17 cellular contexts compared by ENCODE assay signal in genomic region chr12:3186546-3187237, GRCh38.
DNase-seq lines count a peak whose midpoint lies in the region; ATAC-seq and TF ChIP-seq lines count a peak whose summit lies in the region.
"Had no signal": no experiment of that assay in that cellular context is flagged by ENCODE, and none has a peak within 500 bp of the region (broad histone marks: within the 10 kb centered on the region; RNA-seq: fewer than 3 reads in every experiment).

No MANE protein-coding gene starts in this region.

- H3K9ac ChIP-seq in SK-N-SH: no peak overlapping the region

- no peaks in the 10 kb centered on the region for H3K27me3 ChIP-seq in SK-N-SH (ENCODE audit: insufficient read depth)
- H3K27me3 ChIP-seq: breast epithelium had no signal

- H3K9me3 Mint-ChIP-seq in stimulated activated memory B cell treated with anti-CD40 and anti-IgM and Interleukin-4, amounts not matched to agents 10 μg/mL and 1 μg/mL and 100 μg/mL, for 72 hours: no peaks in the 10 kb centered on the region
- no peaks in the 10 kb centered on the region for H3K9me3 Mint-ChIP-seq in immature natural killer cell
- H3K9me3 Mint-ChIP-seq: activated T-helper 1 cell treated with anti-CD3 and anti-CD28 coated beads, Interleukin-12 subunit alpha, Interleukin-12 subunit beta, Interleukin-2, Interleukin-4 antibody, amounts not matched to agents 30 ng/mL and 10 ng/mL and 1 ng/mL, durations not matched to agents 14 hours and 24 hours and 36 hours; natural killer cell treated with Interleukin-12 subunit alpha and Interleukin-12 subunit beta and Interleukin-15 and Interleukin-18, amount 100 ng/mL, for 72 hours had no signal

- no peaks in the 10 kb centered on the region for H3K36me3 Mint-ChIP-seq in stimulated activated memory B cell treated with anti-CD40 and anti-IgM and Interleukin-4, amounts not matched to agents 10 μg/mL and 1 μg/mL and 100 μg/mL, for 72 hours
- H3K36me3 Mint-ChIP-seq in immature natural killer cell: no peaks in the 10 kb centered on the region
- H3K36me3 Mint-ChIP-seq: natural killer cell treated with Interleukin-12 subunit alpha and Interleukin-12 subunit beta and Interleukin-15 and Interleukin-18, amount 100 ng/mL, for 72 hours had no signal

- 0 out of 2 replicates have a peak overlapping the region, but pooled peaks have one; percentile 37 for H3K4me2 ChIP-seq in SK-N-SH
- H3K4me2 ChIP-seq: A549 had no signal

- DNase-seq in SK-N-SH: no peak
- DNase-seq in NCI-H1105 (lab: John Stamatoyannopoulos, UW): peak; percentile 74
- no peak for DNase-seq in AG20443 (ENCODE audit: low spot score)
- no peak for DNase-seq in immature natural killer cell
- no peak for DNase-seq in lower leg skin (ENCODE audit: low spot score in 2 of 2)
- DNase-seq: activated CD4-positive, alpha-beta T cell treated with anti-CD3 and anti-CD28 coated beads for 1 hour; head of caudate nucleus; left colon; NCI-H2171 treated with DMSO at 0.1 percent for 48 hours had no signal

- H3K4me1 Mint-ChIP-seq in stimulated activated memory B cell treated with anti-CD40 and anti-IgM and Interleukin-4, amounts not matched to agents 10 μg/mL and 1 μg/mL and 100 μg/mL, for 72 hours: peaks cover 40% of the 10 kb centered on the region
- no peaks in the 10 kb centered on the region for H3K4me1 Mint-ChIP-seq in immature natural killer cell

- no peak overlapping the region for H3K4me3 Mint-ChIP-seq in stimulated activated memory B cell treated with anti-CD40 and anti-IgM and Interleukin-4, amounts not matched to agents 10 μg/mL and 1 μg/mL and 100 μg/mL, for 72 hours
- H3K4me3 Mint-ChIP-seq in immature natural killer cell: no peak overlapping the region
- H3K4me3 Mint-ChIP-seq: activated T-helper 1 cell treated with anti-CD3 and anti-CD28 coated beads, Interleukin-12 subunit alpha, Interleukin-12 subunit beta, Interleukin-2, Interleukin-4 antibody, amounts not matched to agents 30 ng/mL and 10 ng/mL and 1 ng/mL, durations not matched to agents 14 hours and 24 hours and 36 hours; natural killer cell treated with Interleukin-12 subunit alpha and Interleukin-12 subunit beta and Interleukin-15 and Interleukin-18, amount 100 ng/mL, for 72 hours had no signal

- H3K4me1 ChIP-seq in SK-N-SH (ENCODE audit: control insufficient read depth in 1 of 2, insufficient read depth in 2 of 2, low read depth in 1 of 2, low read length in 1 of 2): peaks cover 15 to 21% of the 10 kb centered on the region in 2 experiments; a peak in 3 of 4 replicates
- H3K4me1 ChIP-seq: breast epithelium had no signal

- no peak overlapping the region for H3K27ac ChIP-seq in SK-N-SH (ENCODE audit: low read depth in 2 of 2, low read length in 1 of 2)
- H3K27ac ChIP-seq: A549, breast epithelium, HL-60 had no signal

- H3K79me2 ChIP-seq in SK-N-SH (ENCODE audit: insufficient read depth): 0 out of 2 replicates have a peak, but pooled peaks cover 4% of the 10 kb centered on the region

- 81% methylated on average over 6 of the region's 6 CpGs for WGBS in SK-N-SH (ENCODE audit: low lambda C conversion rate)
- WGBS in lower leg skin, 2 donors: 74 to 77% methylated on average over 6 of the region's 6 CpGs

- no peak for TF ChIP-seq EP300 in SK-N-SH (IDR thresholded peaks at IDR 0.05; ENCODE audit: borderline replicate concordance in 1 of 2, low read depth in 1 of 2, low read length in 1 of 2)

- no peaks in the 10 kb centered on the region for H3K9me2 ChIP-seq in SK-N-SH

- TF ChIP-seq POLR2A in lower leg skin (IDR thresholded peaks at IDR 0.05): no peak

- no peaks in the 10 kb centered on the region for H3K9me3 ChIP-seq in SK-N-SH
- H3K9me3 ChIP-seq: A549, breast epithelium had no signal

- TF ChIP-seq RAD21 in SK-N-SH (IDR thresholded peaks at IDR 0.05; ENCODE audit: low read length): no peak

- peaks cover 28% of the 10 kb centered on the region; the same call in 1 of the 2 replicates for H4K20me1 ChIP-seq in SK-N-SH (ENCODE audit: insufficient read depth)

- no peaks in the 10 kb centered on the region for H3K36me3 ChIP-seq in SK-N-SH (replicated peaks in 1 of 2; ENCODE audit: control insufficient read depth in 1 of 2, insufficient read depth in 2 of 2, low read length in 1 of 2)
- H3K36me3 ChIP-seq: breast epithelium had no signal

- no peak for TF ChIP-seq CTCF in SK-N-SH (IDR thresholded peaks at IDR 0.05)
- no peak for TF ChIP-seq CTCF in lower leg skin (IDR thresholded peaks at IDR 0.05)

- H2AFZ ChIP-seq in SK-N-SH (ENCODE audit: low read depth): no peak overlapping the region

- CTCF ChIA-PET in SK-N-SH (lab: Yijun Ruan, JAX): interaction anchor here (0.9 to 2.6 kb wide), 7 partner anchors 9 to 89 kb away, joined by 3 to 13 read pairs (median 3); no protein-coding TSS in a partner anchor

- H3K4me3 ChIP-seq in SK-N-SH (ENCODE audit: low read depth in 2 of 2, low read length in 1 of 2): no peak overlapping the region
- no peak overlapping the region for H3K4me3 ChIP-seq in lower leg skin (ENCODE audit: low read depth, poor library complexity, severe bottlenecking)
- H3K4me3 ChIP-seq: A549, breast epithelium had no signal

- no peaks in the 10 kb centered on the region for H3F3A ChIP-seq in SK-N-SH (replicated peaks; ENCODE audit: insufficient read depth)

- intact Hi-C loops in lower leg skin (cut with DNase I; ENCODE audit: low total_unique reads): no loop called here

- H3K27ac Mint-ChIP-seq in stimulated activated memory B cell treated with anti-CD40 and anti-IgM and Interleukin-4, amounts not matched to agents 10 μg/mL and 1 μg/mL and 100 μg/mL, for 72 hours: peak overlapping the region; percentile 11
- no peak overlapping the region for H3K27ac Mint-ChIP-seq in immature natural killer cell
- H3K27ac Mint-ChIP-seq: activated T-helper 1 cell treated with anti-CD3 and anti-CD28 coated beads, Interleukin-12 subunit alpha, Interleukin-12 subunit beta, Interleukin-2, Interleukin-4 antibody, amounts not matched to agents 30 ng/mL and 10 ng/mL and 1 ng/mL, durations not matched to agents 14 hours and 24 hours and 36 hours; natural killer cell treated with Interleukin-12 subunit alpha and Interleukin-12 subunit beta and Interleukin-15 and Interleukin-18, amount 100 ng/mL, for 72 hours had no signal

- POLR2A ChIA-PET in SK-N-SH (lab: Yijun Ruan, JAX): interaction anchor here (0.6 kb wide), 1 partner anchor 17 kb away, joined by 3 read pairs; no protein-coding TSS in a partner anchor

- ATAC-seq in SK-N-SH treated with all-trans-retinoic acid at 6 μM for 48 hours (no peak), GM21360 (IDR thresholded peaks at IDR 0.05; ENCODE audit: unreplicated experiment) (peak; percentile 72)
- ATAC-seq in stimulated activated memory B cell treated with anti-CD40 and anti-IgM and Interleukin-4, amounts not matched to agents 10 μg/mL and 1 μg/mL and 100 μg/mL, for 72 hours: peak; percentile 88
- ATAC-seq: A549; left colon; natural killer cell treated with Interleukin-12 subunit alpha and Interleukin-12 subunit beta and Interleukin-15 and Interleukin-18, amount 100 ng/mL, for 72 hours had no signal

- H3K27me3 Mint-ChIP-seq in stimulated activated memory B cell treated with anti-CD40 and anti-IgM and Interleukin-4, amounts not matched to agents 10 μg/mL and 1 μg/mL and 100 μg/mL, for 72 hours: peaks cover 57% of the 10 kb centered on the region
- H3K27me3 Mint-ChIP-seq in immature natural killer cell (ENCODE audit: low read depth in 3 of 3): peaks cover 2 to 6% (median 5%) of the 10 kb centered on the region in 3 donors

TF ChIP-seq in SK-N-SH, 30 proteins besides CTCF, POLR2A, EP300 and RAD21 (continues in another document):
- TF ChIP-seq CHD2 (IDR thresholded peaks at IDR 0.05; ENCODE audit: low read length, partially characterized antibody) (no peak), RCOR1 (IDR thresholded peaks at IDR 0.05; ENCODE audit: low read length) (no peak), NRF1 (IDR thresholded peaks at IDR 0.05; ENCODE audit: low read depth, low read length) (no peak), PBX3 (IDR thresholded peaks at IDR 0.05) (no peak), POLR2AphosphoS5 (IDR thresholded peaks at IDR 0.05; ENCODE audit: low read depth, low read length) (no peak), FOXM1 (IDR thresholded peaks at IDR 0.05; ENCODE audit: low read depth) (no peak)

TF ChIP-seq in SK-N-SH treated with all-trans-retinoic acid at 6 μM for 48 hours, 23 proteins besides CTCF, POLR2A, EP300 and RAD21 (continues in another document):
- TF ChIP-seq ZNF8 (CRISPR knock-in tag; IDR thresholded peaks at IDR 0.05): no peak
- TF ChIP-seq TOX (CRISPR knock-in tag; IDR thresholded peaks at IDR 0.05; ENCODE audit: borderline replicate concordance): no peak
- no peak for TF ChIP-seq TSHZ2 (CRISPR knock-in tag; IDR thresholded peaks at IDR 0.05)
- TF ChIP-seq GLIS3 (CRISPR knock-in tag; IDR thresholded peaks at IDR 0.05): no peak
